Comparison of ENCODE assay signal across 1 cellular context in the genomic region with DNA sequence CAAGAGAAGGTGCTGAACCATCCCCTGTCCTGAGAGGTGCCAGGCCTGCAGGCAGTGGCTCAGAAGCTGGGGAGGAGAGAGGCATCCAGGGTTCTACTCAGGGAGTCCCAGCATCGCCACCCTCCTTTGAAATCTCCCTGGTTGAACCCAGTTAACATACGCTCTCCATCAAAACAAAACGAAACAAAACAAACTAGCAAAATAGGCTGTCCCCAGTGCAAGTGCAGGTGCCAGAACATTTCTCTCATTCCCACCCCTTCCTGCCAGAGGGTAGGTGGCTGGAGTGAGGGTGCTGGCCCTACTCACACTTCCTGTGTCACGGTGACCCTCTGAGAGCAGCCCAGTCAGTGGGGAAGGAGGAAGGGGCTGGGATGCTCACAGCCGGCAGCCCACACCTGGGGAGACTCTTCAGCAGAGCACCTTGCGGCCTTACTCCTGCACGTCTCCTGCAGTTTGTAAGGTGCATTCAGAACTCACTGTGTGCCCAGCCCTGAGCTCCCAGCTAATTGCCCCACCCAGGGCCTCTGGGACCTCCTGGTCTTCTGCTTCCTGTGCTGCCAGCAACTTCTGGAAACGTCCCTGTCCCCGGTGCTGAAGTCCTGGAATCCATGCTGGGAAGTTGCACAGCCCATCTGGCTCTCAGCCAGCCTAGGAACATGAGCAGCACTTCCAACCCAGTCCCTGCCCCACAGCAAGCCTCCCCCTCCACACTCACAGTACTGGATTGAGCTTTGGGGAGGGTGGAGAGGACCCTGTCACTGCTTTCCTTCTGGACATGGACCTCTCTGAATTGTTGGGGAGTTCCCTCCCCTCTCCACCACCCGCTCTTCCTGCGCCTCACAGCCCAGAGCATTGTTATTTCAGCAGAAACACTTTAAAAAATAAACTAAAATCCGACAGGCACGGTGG.
A peak's percentile ranks its signal among the peaks of the same experiment; 100 is the strongest.
TF ChIP-seq lines count a peak whose summit lies in the region.

No MANE protein-coding gene starts in this region.

TF ChIP-seq in GM23338, 12 proteins besides CTCF, POLR2A, EP300 and RAD21:
- TF ChIP-seq, protein P1, sequence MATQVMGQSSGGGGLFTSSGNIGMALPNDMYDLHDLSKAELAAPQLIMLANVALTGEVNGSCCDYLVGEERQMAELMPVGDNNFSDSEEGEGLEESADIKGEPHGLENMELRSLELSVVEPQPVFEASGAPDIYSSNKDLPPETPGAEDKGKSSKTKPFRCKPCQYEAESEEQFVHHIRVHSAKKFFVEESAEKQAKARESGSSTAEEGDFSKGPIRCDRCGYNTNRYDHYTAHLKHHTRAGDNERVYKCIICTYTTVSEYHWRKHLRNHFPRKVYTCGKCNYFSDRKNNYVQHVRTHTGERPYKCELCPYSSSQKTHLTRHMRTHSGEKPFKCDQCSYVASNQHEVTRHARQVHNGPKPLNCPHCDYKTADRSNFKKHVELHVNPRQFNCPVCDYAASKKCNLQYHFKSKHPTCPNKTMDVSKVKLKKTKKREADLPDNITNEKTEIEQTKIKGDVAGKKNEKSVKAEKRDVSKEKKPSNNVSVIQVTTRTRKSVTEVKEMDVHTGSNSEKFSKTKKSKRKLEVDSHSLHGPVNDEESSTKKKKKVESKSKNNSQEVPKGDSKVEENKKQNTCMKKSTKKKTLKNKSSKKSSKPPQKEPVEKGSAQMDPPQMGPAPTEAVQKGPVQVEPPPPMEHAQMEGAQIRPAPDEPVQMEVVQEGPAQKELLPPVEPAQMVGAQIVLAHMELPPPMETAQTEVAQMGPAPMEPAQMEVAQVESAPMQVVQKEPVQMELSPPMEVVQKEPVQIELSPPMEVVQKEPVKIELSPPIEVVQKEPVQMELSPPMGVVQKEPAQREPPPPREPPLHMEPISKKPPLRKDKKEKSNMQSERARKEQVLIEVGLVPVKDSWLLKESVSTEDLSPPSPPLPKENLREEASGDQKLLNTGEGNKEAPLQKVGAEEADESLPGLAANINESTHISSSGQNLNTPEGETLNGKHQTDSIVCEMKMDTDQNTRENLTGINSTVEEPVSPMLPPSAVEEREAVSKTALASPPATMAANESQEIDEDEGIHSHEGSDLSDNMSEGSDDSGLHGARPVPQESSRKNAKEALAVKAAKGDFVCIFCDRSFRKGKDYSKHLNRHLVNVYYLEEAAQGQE (IDR thresholded peaks at IDR 0.05; ENCODE audit: unreplicated experiment), result peak; percentile 58
